8 cellular contexts compared by ENCODE assay signal in the genomic region with DNA sequence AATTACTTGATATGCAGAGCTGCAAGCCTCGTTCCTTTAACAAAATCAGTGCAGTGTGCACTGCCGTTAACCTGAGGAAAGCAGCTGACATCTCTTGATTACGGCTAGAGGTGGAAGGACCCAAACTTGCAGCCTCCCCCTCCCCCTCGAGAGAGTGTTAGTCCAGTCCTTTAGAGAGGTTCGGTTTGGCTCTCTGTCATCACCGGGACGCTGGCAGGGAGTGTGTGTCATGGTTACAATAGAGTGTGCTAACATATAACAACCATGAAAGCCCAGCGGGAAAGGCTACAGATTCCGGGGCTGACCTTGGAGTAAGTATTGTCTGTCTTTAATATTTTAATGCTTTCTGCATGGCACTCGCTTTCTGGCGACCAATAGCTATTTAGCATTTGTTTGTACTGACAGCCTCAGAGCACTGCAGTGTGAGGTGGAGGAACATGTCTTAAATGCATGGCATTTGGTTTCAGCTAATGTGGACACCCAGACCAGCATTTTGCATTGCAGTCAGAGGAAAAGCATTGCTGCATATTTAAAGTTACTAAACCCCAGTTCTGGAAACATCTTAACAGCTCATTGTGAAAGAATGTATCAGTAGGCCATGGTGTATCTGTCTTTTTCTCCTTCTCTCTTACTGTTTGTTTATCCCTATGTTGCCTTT.
DNase-seq lines count a peak whose midpoint lies in the region; ATAC-seq and TF ChIP-seq lines count a peak whose summit lies in the region.

No MANE protein-coding gene starts in this region.

- H3K4me3 ChIP-seq in cardiac fibroblast (replicated peaks in 1 of 2; ENCODE audit: low read depth in 2 of 2, low read length in 2 of 2) (peak overlapping the region; percentile 50 to 52), stomach smooth muscle (ENCODE audit: low read length in 2 of 2) (peak overlapping the region; percentile 74 to 75)

- peaks cover 2% of the 10 kb centered on the region for H3K27me3 Mint-ChIP-seq in endothelial cell (ENCODE audit: unreplicated experiment)

- H3K4me1 ChIP-seq in stomach smooth muscle (ENCODE audit: control insufficient read depth, insufficient read depth, low read length) = peaks cover 3% of the 10 kb centered on the region

- no peak overlapping the region for H3K4me3 Mint-ChIP-seq in endothelial cell (ENCODE audit: unreplicated experiment)

- TF ChIP-seq POLR2A in erythroblast (IDR thresholded peaks at IDR 0.05; ENCODE audit: low read length) = no peak

- H3K9me3 ChIP-seq in stomach smooth muscle (ENCODE audit: control insufficient read depth in 2 of 2, low read length in 2 of 2) = no peaks in the 10 kb centered on the region

- ATAC-seq in GM21367 (IDR thresholded peaks at IDR 0.05; ENCODE audit: unreplicated experiment) (no peak), GM18520 (IDR thresholded peaks at IDR 0.05; ENCODE audit: unreplicated experiment) (no peak)

- H3K36me3 Mint-ChIP-seq in endothelial cell (ENCODE audit: low read depth, unreplicated experiment) = peaks cover 8% of the 10 kb centered on the region

- no peaks in the 10 kb centered on the region for H3K36me3 ChIP-seq in stomach smooth muscle (ENCODE audit: control insufficient read depth in 2 of 2, insufficient read depth in 2 of 2, low read length in 2 of 2)

- peaks cover 28% of the 10 kb centered on the region for H3K4me1 Mint-ChIP-seq in endothelial cell (ENCODE audit: unreplicated experiment)

- H3K9ac ChIP-seq in stomach smooth muscle (ENCODE audit: low read length in 2 of 2) = peak overlapping the region; percentile 41 to 43

- DNase-seq in HPDE6-E6E7 (ENCODE audit: extremely low spot score) = peak; percentile 20
- DNase-seq in cardiac fibroblast (ENCODE audit: low read depth in 2 of 2) = peak; percentile 67 to 85
- peak; percentile 67 for DNase-seq in kidney tubule cell (ENCODE audit: low spot score)
- no peak for DNase-seq in erythroblast (lab: John Stamatoyannopoulos, UW)
- DNase-seq in endothelial cell (ENCODE audit: low spot score) = no peak

- H3K27me3 ChIP-seq in stomach smooth muscle (ENCODE audit: control insufficient read depth in 1 of 2, insufficient read depth in 2 of 2, low read length in 2 of 2) = no peaks in the 10 kb centered on the region

- no peak overlapping the region for H3K27ac Mint-ChIP-seq in endothelial cell (ENCODE audit: unreplicated experiment)

- H3K9me3 Mint-ChIP-seq in endothelial cell (ENCODE audit: unreplicated experiment) = no peaks in the 10 kb centered on the region

- no peak overlapping the region for H3K27ac ChIP-seq in stomach smooth muscle (ENCODE audit: low read length)

- TF ChIP-seq CTCF in cardiac fibroblast (IDR thresholded peaks at IDR 0.05; ENCODE audit: low read depth, low read length) (no peak), endothelial cell (IDR thresholded peaks at IDR 0.05; ENCODE audit: unreplicated experiment) (no peak)

Comparison
In these comparisons a context has a peak if more than half of its experiments do, and no peak if none do; other contexts are left out.
1. DNase-seq: peak in HPDE6-E6E7 (single experiment), cardiac fibroblast (2 of 2) and kidney tubule cell (single experiment); none in erythroblast (0 of 2) and endothelial cell (single experiment).